33 cellular contexts compared by ENCODE assay signal in the genomic region with DNA sequence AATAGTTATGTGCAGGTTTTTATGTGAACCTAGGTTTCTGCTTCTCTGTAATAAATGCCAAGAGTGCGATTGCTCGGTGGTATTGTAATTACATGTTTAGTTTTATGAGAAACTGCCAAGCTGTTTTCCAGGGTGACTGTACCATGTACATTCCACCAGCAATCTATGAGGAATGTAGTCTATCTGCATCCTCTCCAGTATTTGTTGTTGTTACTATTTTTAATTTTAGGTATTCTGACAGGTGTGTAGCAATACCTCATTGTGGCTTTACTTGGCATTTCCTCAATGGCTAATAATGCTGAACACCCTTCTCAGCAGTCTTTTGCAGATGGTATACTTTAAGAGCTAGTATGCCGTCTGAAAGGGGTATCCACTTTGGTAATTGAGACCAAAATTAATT.
"Had no signal": no experiment of that assay in that cellular context is flagged by ENCODE, and none has a peak within 500 bp of the region (broad histone marks: within the 10 kb centered on the region; RNA-seq: fewer than 3 reads in every experiment).

No MANE protein-coding gene starts in this region.

- H3K27me3 ChIP-seq: brain microvascular endothelial cell, esophagus squamous epithelium, sigmoid colon, stomach, thyroid gland, upper lobe of left lung, vagina had no signal

- H3K4me1 Mint-ChIP-seq: activated CD4-positive, alpha-beta memory T cell treated with anti-CD3 and anti-CD28 coated beads, Interleukin-2, amount 10 ng/mL, durations not matched to agents 7 days and 5 days; activated CD4-positive, alpha-beta T cell treated with anti-CD3 and anti-CD28 coated beads, Interleukin-2, amount 10 ng/mL, durations not matched to agents 7 days and 5 days; activated naive CD4-positive, alpha-beta T cell treated with anti-CD3 and anti-CD28 coated beads, Interleukin-2, amount 10 ng/mL, durations not matched to agents 7 days and 5 days; activated naive CD8-positive, alpha-beta T cell treated with anti-CD3 and anti-CD28 coated beads, Interleukin-2, amount 10 ng/mL, durations not matched to agents 7 days and 5 days; naive thymus-derived CD8-positive, alpha-beta T cell; stimulated activated naive B cell treated with anti-CD40 and anti-IgM and Interleukin-4, amounts not matched to agents 10 μg/mL and 1 μg/mL and 100 μg/mL, for 72 hours; T-helper 17 cell had no signal

- H3K9me3 ChIP-seq: esophagus squamous epithelium, psoas muscle, sigmoid colon, stomach, thyroid gland, upper lobe of left lung, vagina had no signal

- H3K36me3 ChIP-seq: brain microvascular endothelial cell, esophagus squamous epithelium, sigmoid colon, stomach, thyroid gland, upper lobe of left lung, vagina had no signal

- ATAC-seq: left colon; naive thymus-derived CD8-positive, alpha-beta T cell; psoas muscle; stimulated activated naive B cell treated with anti-CD40 and anti-IgM and Interleukin-4, amounts not matched to agents 10 μg/mL and 1 μg/mL and 100 μg/mL, for 72 hours; T-helper 17 cell had no signal

- H3K9ac ChIP-seq: parathyroid adenoma had no signal

- H3K4me3 ChIP-seq: esophagus squamous epithelium, psoas muscle, sigmoid colon, stomach, thyroid gland, upper lobe of left lung, vagina had no signal

- FAIRE-seq: astrocyte, frontal cortex, small intestine had no signal

- H3K4me1 ChIP-seq: esophagus squamous epithelium, parathyroid adenoma, psoas muscle, sigmoid colon, stomach, thyroid gland, upper lobe of left lung, vagina had no signal

- H3K9me3 Mint-ChIP-seq: activated CD4-positive, alpha-beta T cell treated with anti-CD3 and anti-CD28 coated beads, Interleukin-2, amount 10 ng/mL, durations not matched to agents 7 days and 5 days; endodermal cell; neural crest cell had no signal

- H3K27ac Mint-ChIP-seq: activated CD4-positive, alpha-beta memory T cell treated with anti-CD3 and anti-CD28 coated beads, Interleukin-2, amount 10 ng/mL, durations not matched to agents 7 days and 5 days; activated CD4-positive, alpha-beta T cell treated with anti-CD3 and anti-CD28 coated beads, Interleukin-2, amount 10 ng/mL, durations not matched to agents 7 days and 5 days; activated naive CD4-positive, alpha-beta T cell treated with anti-CD3 and anti-CD28 coated beads, Interleukin-2, amount 10 ng/mL, durations not matched to agents 7 days and 5 days; activated naive CD8-positive, alpha-beta T cell treated with anti-CD3 and anti-CD28 coated beads, Interleukin-2, amount 10 ng/mL, durations not matched to agents 7 days and 5 days; activated T-cell treated with anti-CD3 and anti-CD28 coated beads, Interleukin-2, amount 50 U/mL, for 24 hours; endodermal cell; naive thymus-derived CD8-positive, alpha-beta T cell; stimulated activated naive B cell treated with anti-CD40 and anti-IgM and Interleukin-4, amounts not matched to agents 10 μg/mL and 1 μg/mL and 100 μg/mL, for 72 hours; T-helper 17 cell had no signal

- H3K4me3 Mint-ChIP-seq: activated CD4-positive, alpha-beta memory T cell treated with anti-CD3 and anti-CD28 coated beads, Interleukin-2, amount 10 ng/mL, durations not matched to agents 7 days and 5 days; activated CD4-positive, alpha-beta T cell treated with anti-CD3 and anti-CD28 coated beads, Interleukin-2, amount 10 ng/mL, durations not matched to agents 7 days and 5 days; activated naive CD4-positive, alpha-beta T cell treated with anti-CD3 and anti-CD28 coated beads, Interleukin-2, amount 10 ng/mL, durations not matched to agents 7 days and 5 days; activated naive CD8-positive, alpha-beta T cell treated with anti-CD3 and anti-CD28 coated beads, Interleukin-2, amount 10 ng/mL, durations not matched to agents 7 days and 5 days; activated T-cell treated with anti-CD3 and anti-CD28 coated beads, Interleukin-2, amount 50 U/mL, for 24 hours; endodermal cell; naive thymus-derived CD8-positive, alpha-beta T cell; neural crest cell; stimulated activated naive B cell treated with anti-CD40 and anti-IgM and Interleukin-4, amounts not matched to agents 10 μg/mL and 1 μg/mL and 100 μg/mL, for 72 hours; T-helper 17 cell had no signal

- H3K27ac ChIP-seq: brain microvascular endothelial cell, esophagus squamous epithelium, parathyroid adenoma, psoas muscle, sigmoid colon, stomach, thyroid gland, upper lobe of left lung, vagina had no signal

- H3K36me3 Mint-ChIP-seq: activated naive CD4-positive, alpha-beta T cell treated with anti-CD3 and anti-CD28 coated beads, Interleukin-2, amount 10 ng/mL, durations not matched to agents 7 days and 5 days; activated naive CD8-positive, alpha-beta T cell treated with anti-CD3 and anti-CD28 coated beads, Interleukin-2, amount 10 ng/mL, durations not matched to agents 7 days and 5 days; naive thymus-derived CD8-positive, alpha-beta T cell; stimulated activated naive B cell treated with anti-CD40 and anti-IgM and Interleukin-4, amounts not matched to agents 10 μg/mL and 1 μg/mL and 100 μg/mL, for 72 hours had no signal

- DNase-seq: activated CD4-positive, alpha-beta memory T cell treated with anti-CD3 and anti-CD28 coated beads, Interleukin-2, amount 10 ng/mL, durations not matched to agents 7 days and 5 days; activated CD4-positive, alpha-beta T cell treated with anti-CD3 and anti-CD28 coated beads for 1 hour; activated CD4-positive, alpha-beta T cell treated with anti-CD3 and anti-CD28 coated beads, Interleukin-2, amount 10 ng/mL, durations not matched to agents 7 days and 5 days; activated CD8-positive, alpha-beta memory T cell treated with anti-CD3 and anti-CD28 coated beads, Interleukin-2, amount 50 U/mL, for 48 hours; activated gamma-delta T cell; activated naive CD4-positive, alpha-beta T cell treated with anti-CD3 and anti-CD28 coated beads, Interleukin-2, amount 10 ng/mL, durations not matched to agents 7 days and 5 days; activated naive CD8-positive, alpha-beta T cell treated with anti-CD3 and anti-CD28 coated beads, Interleukin-2, amount 10 ng/mL, durations not matched to agents 7 days and 5 days; activated T-cell treated with anti-CD3 and anti-CD28 coated beads, Interleukin-2, amount 50 U/mL, for 24 hours; brain microvascular endothelial cell; central memory CD4-positive, alpha-beta T cell; endodermal cell; esophagus squamous epithelium; islet precursor cell; left colon; midbrain; naive thymus-derived CD8-positive, alpha-beta T cell; occipital lobe; psoas muscle; sigmoid colon; small intestine; stimulated activated CD4-positive, alpha-beta T cell treated with anti-CD3 and anti-CD28 coated beads, Interleukin-15, amount 100 ng/mL, for 24 hours; stimulated activated CD4-positive, alpha-beta T cell treated with anti-CD3 and anti-CD28 coated beads, Interleukin-2, amount 100 ng/mL, for 24 hours; stimulated activated naive B cell treated with anti-CD40 and anti-IgM and Interleukin-4, amounts not matched to agents 10 μg/mL and 1 μg/mL and 100 μg/mL, for 72 hours; stomach; T-helper 17 cell; T1000; thyroid gland; upper lobe of left lung had no signal

- H3K27me3 Mint-ChIP-seq: activated CD4-positive, alpha-beta memory T cell treated with anti-CD3 and anti-CD28 coated beads, Interleukin-2, amount 10 ng/mL, durations not matched to agents 7 days and 5 days; activated CD4-positive, alpha-beta T cell treated with anti-CD3 and anti-CD28 coated beads, Interleukin-2, amount 10 ng/mL, durations not matched to agents 7 days and 5 days; activated naive CD4-positive, alpha-beta T cell treated with anti-CD3 and anti-CD28 coated beads, Interleukin-2, amount 10 ng/mL, durations not matched to agents 7 days and 5 days; activated naive CD8-positive, alpha-beta T cell treated with anti-CD3 and anti-CD28 coated beads, Interleukin-2, amount 10 ng/mL, durations not matched to agents 7 days and 5 days; activated T-cell treated with anti-CD3 and anti-CD28 coated beads, Interleukin-2, amount 50 U/mL, for 24 hours; naive thymus-derived CD8-positive, alpha-beta T cell; stimulated activated naive B cell treated with anti-CD40 and anti-IgM and Interleukin-4, amounts not matched to agents 10 μg/mL and 1 μg/mL and 100 μg/mL, for 72 hours; T-helper 17 cell had no signal
